ENCODE assay signal across 8 cellular contexts in genomic region chr19:40690050-40690698, GRCh38. TPM values are rescaled to one million over a fixed set of nuclear protein-coding genes. Genes with fewer than 3 reads are reported as not detected.
A peak's percentile ranks its signal among the peaks of the same experiment; 100 is the strongest.
DNase-seq lines count a peak whose midpoint lies in the region; ATAC-seq and TF ChIP-seq lines count a peak whose summit lies in the region.

Gene NUMBL (minus strand): TSS chr19:40690651. CDS start chr19:40690483, 168 bp downstream.

- H3K9ac ChIP-seq in rectal smooth muscle tissue (ENCODE audit: low read length) = peak within 1 kb of the TSS; percentile 26

- peaks cover 12% of the 10 kb centered on the region for H3K36me3 ChIP-seq in rectal smooth muscle tissue (ENCODE audit: control insufficient read depth, insufficient read depth, low read length)

- H3K4me1 Mint-ChIP-seq in T-helper 2 cell treated with Interferon-gamma antibody and Interleukin-4, amounts not matched to agents 5 μg/mL and 100 μg/mL, for 36 hours (ENCODE audit: low read depth) = peaks cover 2% of the 10 kb centered on the region
- H3K4me1 Mint-ChIP-seq in WTC11 = peaks cover 6% of the 10 kb centered on the region

- DNase-seq in T-helper 2 cell treated with Interferon-gamma antibody and Interleukin-4, amounts not matched to agents 5 μg/mL and 100 μg/mL, for 36 hours (ENCODE audit: low spot score) = no peak
- DNase-seq in T-helper 2 cell (no peak), WTC11 (ENCODE audit: low spot score) (no peak), Right ventricle myocardium inferior (ENCODE audit: missing footprints) (no peak), DMS 273 treated with DMSO at 0.1 percent for 48 hours (lab: John Stamatoyannopoulos, UW) (no peak), NCI-H2227 treated with DMSO at 0.1 percent for 48 hours (lab: John Stamatoyannopoulos, UW) (no peak), GF-D8 (lab: John Stamatoyannopoulos, UW) (no peak)

- H3K27me3 Mint-ChIP-seq in T-helper 2 cell treated with Interferon-gamma antibody and Interleukin-4, amounts not matched to agents 5 μg/mL and 100 μg/mL, for 36 hours (ENCODE audit: low read depth) = no peaks in the 10 kb centered on the region
- H3K27me3 Mint-ChIP-seq in WTC11 (ENCODE audit: low read depth) = no peaks in the 10 kb centered on the region

- peak within 1 kb of the TSS; percentile 82 for H3K27ac ChIP-seq in rectal smooth muscle tissue (ENCODE audit: low read depth, low read length)

- POLR2A ChIA-PET in WTC11 (lab: Charles Lee) = interaction anchor here (0.6 to 2.0 kb wide), 6 partner anchors 10 to 108 kb away, joined by 3 to 10 read pairs (median 8); partner anchors contain the start of genes ACTMAP, COQ8B, EGLN2 and ITPKC

- no peaks in the 10 kb centered on the region for H3K9me3 Mint-ChIP-seq in T-helper 2 cell treated with Interferon-gamma antibody and Interleukin-4, amounts not matched to agents 5 μg/mL and 100 μg/mL, for 36 hours
- no peaks in the 10 kb centered on the region for H3K9me3 Mint-ChIP-seq in WTC11

- H3K27me3 ChIP-seq in rectal smooth muscle tissue (ENCODE audit: control insufficient read depth, insufficient read depth, low read length) = no peaks in the 10 kb centered on the region

- TF ChIP-seq CTCF in WTC11 (IDR thresholded peaks at IDR 0.05) = no peak

- H3K4me1 ChIP-seq in rectal smooth muscle tissue (ENCODE audit: control insufficient read depth, insufficient read depth, low read length) = peaks cover 17% of the 10 kb centered on the region

- H3K27ac Mint-ChIP-seq in T-helper 2 cell treated with Interferon-gamma antibody and Interleukin-4, amounts not matched to agents 5 μg/mL and 100 μg/mL, for 36 hours = peak within 1 kb of the TSS; percentile 87
- H3K27ac Mint-ChIP-seq in WTC11 = peak within 1 kb of the TSS; percentile 95

- CTCF ChIA-PET in WTC11 (lab: Charles Lee) = interaction anchor here (0.8 to 4.2 kb wide), 9 partner anchors 10 to 120 kb away, joined by 3 to 41 read pairs (median 5); partner anchors contain the start of genes COQ8B, EGLN2 and ITPKC

- peaks cover 4% of the 10 kb centered on the region for H3K36me3 Mint-ChIP-seq in T-helper 2 cell treated with Interferon-gamma antibody and Interleukin-4, amounts not matched to agents 5 μg/mL and 100 μg/mL, for 36 hours (ENCODE audit: low read depth)
- peaks cover 19% of the 10 kb centered on the region for H3K36me3 Mint-ChIP-seq in WTC11

- peak within 1 kb of the TSS; percentile 78 for H3K4me3 ChIP-seq in rectal smooth muscle tissue (ENCODE audit: low read length)

- intact Hi-C loops in Right ventricle myocardium inferior (cut with DNase I) = loop anchor here (2.0 kb wide), 3 partner anchors 25 to 61 kb away; partner anchors contain the start of genes ACTMAP and SNRPA

- peak within 1 kb of the TSS; percentile 83 for H3K4me3 Mint-ChIP-seq in T-helper 2 cell treated with Interferon-gamma antibody and Interleukin-4, amounts not matched to agents 5 μg/mL and 100 μg/mL, for 36 hours
- H3K4me3 Mint-ChIP-seq in WTC11 = peak within 1 kb of the TSS; percentile 86

- no peak; the same call in 1 of the 2 replicates for ATAC-seq in WTC11
- no peak for ATAC-seq in Right ventricle myocardium inferior

TF ChIP-seq in WTC11, 78 proteins besides CTCF, POLR2A, EP300 and RAD21:
- TF ChIP-seq SP1 (CRISPR knock-in tag; conservative IDR thresholded peaks at IDR 0.05) = peak; percentile 77
- TF ChIP-seq GABPB1 (CRISPR knock-in tag; IDR thresholded peaks at IDR 0.05) = no peak
- TF ChIP-seq PRRX2 (CRISPR knock-in tag; IDR thresholded peaks at IDR 0.05) = peak; percentile 72
- 0 out of 2 replicates have a peak, but pooled peaks have one; percentile 38 for TF ChIP-seq EMX1 (CRISPR knock-in tag; IDR thresholded peaks at IDR 0.05)
- TF ChIP-seq AFF4 (CRISPR knock-in tag; IDR thresholded peaks at IDR 0.05; ENCODE audit: borderline replicate concordance) = no peak
- TF ChIP-seq ZNF416 (CRISPR knock-in tag; IDR thresholded peaks at IDR 0.05) = 0 out of 2 replicates have a peak, but pooled peaks have one; percentile 34
- TF ChIP-seq NFATC4 (CRISPR knock-in tag; IDR thresholded peaks at IDR 0.05) = 0 out of 2 replicates have a peak, but pooled peaks have one; percentile 14

RNA-seq across cellular contexts. Expression of gene NUMBL, which starts in this region (rescaled TPM):
- total RNA-seq in WTC11 (2021) (30.3 to 38.6 TPM (median 34.9 TPM) in 3 replicates), Right ventricle myocardium inferior (16.8 TPM)
